Comparison of ENCODE assay signal across 1 cellular context in genomic region chr1:244445320-244446181, GRCh38.
TF ChIP-seq lines count a peak whose summit lies in the region.

No MANE protein-coding gene starts in this region.

TF ChIP-seq in GM12878, 131 proteins besides CTCF, POLR2A, EP300 and RAD21 (continued from another document):
- TF ChIP-seq CREB1 (IDR thresholded peaks at IDR 0.05; ENCODE audit: low read depth) (no peak), ZNF622 (IDR thresholded peaks at IDR 0.05) (no peak)
